1 cellular context compared by ENCODE assay signal in the genomic region with DNA sequence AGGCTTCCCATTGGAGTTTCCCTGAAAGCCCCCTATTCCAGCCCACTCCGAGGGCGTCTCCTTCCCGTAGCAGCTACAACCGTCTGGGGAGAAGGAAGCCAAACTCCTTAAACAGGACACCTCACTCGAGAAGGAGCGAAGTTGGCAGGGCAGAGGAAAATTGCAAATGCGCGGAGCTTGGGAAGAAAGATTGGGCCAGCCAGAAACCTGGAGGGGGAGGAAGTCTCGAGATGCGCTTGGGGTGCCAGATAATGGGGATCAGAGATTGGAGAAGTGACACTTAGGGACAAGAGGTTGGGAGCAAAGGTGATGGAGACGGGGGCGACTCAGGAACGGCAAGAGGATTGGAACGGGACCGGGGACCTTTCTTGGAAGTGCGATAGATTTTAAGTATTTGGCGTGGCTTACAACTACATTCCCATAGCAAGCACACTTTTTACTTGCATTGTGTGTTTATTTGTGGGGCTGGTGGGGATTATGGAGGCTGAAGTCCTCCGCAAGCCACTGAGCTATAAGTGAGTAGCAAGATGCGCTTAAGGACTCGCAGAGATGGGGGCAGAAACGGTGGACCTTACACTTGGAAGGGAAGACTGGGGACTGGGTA.
TF ChIP-seq lines count a peak whose summit lies in the region.

No MANE protein-coding gene starts in this region.

TF ChIP-seq in HCT116, 20 proteins besides CTCF, POLR2A, EP300 and RAD21 (continued from another document):
- TF ChIP-seq, protein P1, sequence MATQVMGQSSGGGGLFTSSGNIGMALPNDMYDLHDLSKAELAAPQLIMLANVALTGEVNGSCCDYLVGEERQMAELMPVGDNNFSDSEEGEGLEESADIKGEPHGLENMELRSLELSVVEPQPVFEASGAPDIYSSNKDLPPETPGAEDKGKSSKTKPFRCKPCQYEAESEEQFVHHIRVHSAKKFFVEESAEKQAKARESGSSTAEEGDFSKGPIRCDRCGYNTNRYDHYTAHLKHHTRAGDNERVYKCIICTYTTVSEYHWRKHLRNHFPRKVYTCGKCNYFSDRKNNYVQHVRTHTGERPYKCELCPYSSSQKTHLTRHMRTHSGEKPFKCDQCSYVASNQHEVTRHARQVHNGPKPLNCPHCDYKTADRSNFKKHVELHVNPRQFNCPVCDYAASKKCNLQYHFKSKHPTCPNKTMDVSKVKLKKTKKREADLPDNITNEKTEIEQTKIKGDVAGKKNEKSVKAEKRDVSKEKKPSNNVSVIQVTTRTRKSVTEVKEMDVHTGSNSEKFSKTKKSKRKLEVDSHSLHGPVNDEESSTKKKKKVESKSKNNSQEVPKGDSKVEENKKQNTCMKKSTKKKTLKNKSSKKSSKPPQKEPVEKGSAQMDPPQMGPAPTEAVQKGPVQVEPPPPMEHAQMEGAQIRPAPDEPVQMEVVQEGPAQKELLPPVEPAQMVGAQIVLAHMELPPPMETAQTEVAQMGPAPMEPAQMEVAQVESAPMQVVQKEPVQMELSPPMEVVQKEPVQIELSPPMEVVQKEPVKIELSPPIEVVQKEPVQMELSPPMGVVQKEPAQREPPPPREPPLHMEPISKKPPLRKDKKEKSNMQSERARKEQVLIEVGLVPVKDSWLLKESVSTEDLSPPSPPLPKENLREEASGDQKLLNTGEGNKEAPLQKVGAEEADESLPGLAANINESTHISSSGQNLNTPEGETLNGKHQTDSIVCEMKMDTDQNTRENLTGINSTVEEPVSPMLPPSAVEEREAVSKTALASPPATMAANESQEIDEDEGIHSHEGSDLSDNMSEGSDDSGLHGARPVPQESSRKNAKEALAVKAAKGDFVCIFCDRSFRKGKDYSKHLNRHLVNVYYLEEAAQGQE (IDR thresholded peaks at IDR 0.05; ENCODE audit: low read depth), result no peak
- TF ChIP-seq EZH2 (IDR thresholded peaks at IDR 0.05), result no peak
- no peak for TF ChIP-seq JUND (IDR thresholded peaks at IDR 0.05)
- TF ChIP-seq ZNF274 (IDR thresholded peaks at IDR 0.05; ENCODE audit: low read depth, low read length), result no peak
- TF ChIP-seq, protein P2, sequence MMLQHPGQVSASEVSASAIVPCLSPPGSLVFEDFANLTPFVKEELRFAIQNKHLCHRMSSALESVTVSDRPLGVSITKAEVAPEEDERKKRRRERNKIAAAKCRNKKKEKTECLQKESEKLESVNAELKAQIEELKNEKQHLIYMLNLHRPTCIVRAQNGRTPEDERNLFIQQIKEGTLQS (IDR thresholded peaks at IDR 0.05), result no peak
- TF ChIP-seq, protein P3, sequence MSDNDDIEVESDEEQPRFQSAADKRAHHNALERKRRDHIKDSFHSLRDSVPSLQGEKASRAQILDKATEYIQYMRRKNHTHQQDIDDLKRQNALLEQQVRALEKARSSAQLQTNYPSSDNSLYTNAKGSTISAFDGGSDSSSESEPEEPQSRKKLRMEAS (IDR thresholded peaks at IDR 0.05), result no peak
- no peak for TF ChIP-seq CBX3 (IDR thresholded peaks at IDR 0.05; ENCODE audit: low read depth)
